In the genomic region with DNA sequence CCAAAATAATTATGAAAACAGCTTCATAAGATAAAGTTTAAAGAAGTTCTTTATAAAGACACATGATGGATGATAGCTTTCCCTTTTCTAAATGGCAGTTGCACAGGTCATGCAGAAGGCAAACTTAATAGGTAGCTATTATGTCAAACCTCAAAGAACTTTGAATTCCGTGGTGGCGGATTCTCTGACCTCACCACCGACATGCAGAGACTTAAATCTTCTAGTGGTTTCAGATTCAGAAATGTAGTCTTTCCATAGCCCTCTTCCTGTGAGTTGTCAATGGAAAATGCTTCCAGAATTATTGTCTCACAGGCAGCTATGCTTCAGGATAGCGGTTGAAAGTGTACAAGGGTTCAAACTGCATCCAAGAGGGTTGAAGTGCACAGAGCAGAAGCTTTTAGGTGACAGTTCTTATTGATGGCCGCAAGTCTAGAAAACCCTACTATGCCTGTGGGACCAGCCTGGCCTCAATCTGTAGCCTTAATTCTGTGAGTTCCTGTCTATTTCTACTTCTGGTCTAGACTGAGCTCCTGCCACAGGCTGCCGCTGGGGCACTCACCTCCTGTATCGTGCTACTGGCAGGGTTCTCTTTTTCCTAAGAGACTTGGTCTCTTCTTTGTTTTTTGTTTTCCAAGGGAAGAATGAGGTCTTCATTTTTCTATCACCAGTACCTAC, we compare ENCODE assay signal across 15 cellular contexts.
DNase-seq lines count a peak whose midpoint lies in the region; ATAC-seq and TF ChIP-seq lines count a peak whose summit lies in the region.
"Had no signal": no experiment of that assay in that cellular context is flagged by ENCODE, and none has a peak within 500 bp of the region (broad histone marks: within the 10 kb centered on the region; RNA-seq: fewer than 3 reads in every experiment).

No MANE protein-coding gene starts in this region.

- H3K4me1 Mint-ChIP-seq in progenitor cell of endocrine pancreas (ENCODE audit: low read depth) = peaks cover 12% of the 10 kb centered on the region

- H3K36me3 Mint-ChIP-seq in progenitor cell of endocrine pancreas (ENCODE audit: insufficient read depth) = no peaks in the 10 kb centered on the region

- H3K4me3 Mint-ChIP-seq in progenitor cell of endocrine pancreas (ENCODE audit: low read depth) = no peak overlapping the region

- H3K9me3 Mint-ChIP-seq in progenitor cell of endocrine pancreas (ENCODE audit: low read depth) = no peaks in the 10 kb centered on the region

- DNase-seq in H7 (peak; percentile 9), SJSA1 (ENCODE audit: low read depth in 1 of 2, low spot score in 2 of 2) (peak in 1 of 2 experiments; percentile 56), fibroblast of mammary gland (ENCODE audit: low read depth) (peak; percentile 31), progenitor cell of endocrine pancreas (ENCODE audit: low spot score, unreplicated experiment) (no peak), GM19240 (ENCODE audit: insufficient read length, low spot score) (no peak), left ventricle myocardium inferior (no peak)
- DNase-seq in stimulated activated CD4-positive, alpha-beta T cell treated with anti-CD3 and anti-CD28 coated beads, Interleukin-2, amount 100 ng/mL, for 24 hours = no peak
- DNase-seq: activated effector memory CD4-positive, alpha-beta T cell treated with Interleukin-2 at 50 U/mL for 16 hours; NCI-H1105; NCI-H2171; nucleus accumbens; SHP77 treated with DMSO at 0.1 percent for 48 hours; stimulated activated naive CD4-positive, alpha-beta T cell had no signal

- no peaks in the 10 kb centered on the region for H3K27me3 Mint-ChIP-seq in progenitor cell of endocrine pancreas

- TF ChIP-seq CTCF in fibroblast of mammary gland (conservative IDR thresholded peaks at IDR 0.05; ENCODE audit: control insufficient read depth, insufficient read depth, low read depth, low read length) = no peak
- no peak for TF ChIP-seq CTCF in progenitor cell of endocrine pancreas (IDR thresholded peaks at IDR 0.05; ENCODE audit: unreplicated experiment)
- TF ChIP-seq CTCF in left ventricle myocardium inferior (IDR thresholded peaks at IDR 0.05; ENCODE audit: borderline replicate concordance) = no peak

- H3K27me3 ChIP-seq in H7 (ENCODE audit: control insufficient read depth, insufficient read depth, low read length) = no peaks in the 10 kb centered on the region
- H3K27me3 ChIP-seq in SJSA1 (replicated peaks) = no peaks in the 10 kb centered on the region
- no peaks in the 10 kb centered on the region for H3K27me3 ChIP-seq in left ventricle myocardium inferior (ENCODE audit: low read depth)

- ATAC-seq in HG03175 (IDR thresholded peaks at IDR 0.05; ENCODE audit: unreplicated experiment) = no peak

- no peaks in the 10 kb centered on the region for H3K36me3 ChIP-seq in H7 (replicated peaks; ENCODE audit: control insufficient read depth, insufficient read depth, low read length)
- H3K36me3 ChIP-seq in SJSA1 = no peaks in the 10 kb centered on the region
- no peaks in the 10 kb centered on the region for H3K36me3 ChIP-seq in left ventricle myocardium inferior
- H3K36me3 ChIP-seq: BLaER1 treated with 17β-estradiol and CSF1 and Interleukin-3, amounts not matched to agents 10 nM and 100 nM had no signal

- H3K9me3 ChIP-seq in SJSA1 (replicated peaks) = peaks cover 9% of the 10 kb centered on the region
- no peaks in the 10 kb centered on the region for H3K9me3 ChIP-seq in left ventricle myocardium inferior (replicated peaks)
- H3K9me3 ChIP-seq: BLaER1 treated with 17β-estradiol and CSF1 and Interleukin-3, amounts not matched to agents 10 nM and 100 nM had no signal

- peak overlapping the region; percentile 59 for H3K27ac ChIP-seq in SJSA1
- no peak overlapping the region for H3K27ac ChIP-seq in left ventricle myocardium inferior (replicated peaks)
- H3K27ac ChIP-seq: BLaER1 treated with 17β-estradiol and CSF1 and Interleukin-3, amounts not matched to agents 10 nM and 100 nM had no signal

- peaks cover 30% of the 10 kb centered on the region for H3K4me1 ChIP-seq in SJSA1 (replicated peaks)
- H3K4me1 ChIP-seq in left ventricle myocardium inferior = no peaks in the 10 kb centered on the region

- no peak overlapping the region for H3K4me3 ChIP-seq in H7 (ENCODE audit: insufficient read depth, low read depth, low read length)
- H3K4me3 ChIP-seq in SJSA1 = no peak overlapping the region
- no peak overlapping the region for H3K4me3 ChIP-seq in fibroblast of mammary gland (ENCODE audit: control insufficient read depth, low read depth, low read length)
- H3K4me3 ChIP-seq in left ventricle myocardium inferior = no peak overlapping the region
- H3K4me3 ChIP-seq: BLaER1 treated with 17β-estradiol and CSF1 and Interleukin-3, amounts not matched to agents 10 nM and 100 nM had no signal

- H3K27ac Mint-ChIP-seq in progenitor cell of endocrine pancreas = peak overlapping the region; percentile 49

- intact Hi-C loops in left ventricle myocardium inferior (cut with micrococcal nuclease) = no loop called here

Comparison
In these comparisons a context has a peak if more than half of its experiments do, and no peak if none do; other contexts are left out.
1. DNase-seq: peak in H7 (single experiment) and fibroblast of mammary gland (single experiment); none in progenitor cell of endocrine pancreas (single experiment), stimulated activated CD4-positive, alpha-beta T cell treated with anti-CD3 and anti-CD28 coated beads, Interleukin-2, amount 100 ng/mL, for 24 hours (0 of 2), GM19240 (single experiment) and left ventricle myocardium inferior (single experiment).